8 cellular contexts compared by ENCODE assay signal in genomic region chr19:2719910-2720776, GRCh38. TPM values are rescaled to one million over a fixed set of nuclear protein-coding genes. Genes with fewer than 3 reads are reported as not detected.
DNase-seq lines count a peak whose midpoint lies in the region; ATAC-seq and TF ChIP-seq lines count a peak whose summit lies in the region.

No MANE protein-coding gene starts in this region.

- H3K9me3 ChIP-seq in IMR-90 (ENCODE audit: control insufficient read depth, insufficient read depth, low read length) (peaks cover 7% of the 10 kb centered on the region), endodermal cell (ENCODE audit: control insufficient read depth, low read length) (peaks cover 6% of the 10 kb centered on the region), PC-9 (ENCODE audit: insufficient read depth, low read depth) (no peaks in the 10 kb centered on the region)

- H3K4me3 ChIP-seq in IMR-90 (ENCODE audit: insufficient read depth, low read depth, low read length) (peak overlapping the region; percentile 52), endodermal cell (ENCODE audit: low read length) (peak overlapping the region; percentile 49), PC-9 (no peak overlapping the region)

- H2BK120ac ChIP-seq in IMR-90 (ENCODE audit: low read depth, low read length), result no peak overlapping the region

- no peak overlapping the region for H2BK20ac ChIP-seq in IMR-90 (ENCODE audit: low read depth, low read length)

- peaks cover 7% of the 10 kb centered on the region; the same call in 1 of the 2 replicates for H3K9me1 ChIP-seq in IMR-90 (ENCODE audit: insufficient read depth, low read length)

- DNase-seq in Ammon's horn (ENCODE audit: low spot score) (peak; percentile 68), IMR-90 (peak; percentile 40), endodermal cell (peak; percentile 87), T1000 (lab: John Stamatoyannopoulos, UW) (no peak), NCI-H1048 (lab: John Stamatoyannopoulos, UW) (no peak), PC-9 (no peak)
- no peak for DNase-seq in central memory CD4-positive, alpha-beta T cell

- peak overlapping the region; percentile 19 for H2AK9ac ChIP-seq in IMR-90 (replicated peaks; ENCODE audit: low read depth, low read length, poor library complexity)

- peaks cover 9% of the 10 kb centered on the region for H3K9me3 Mint-ChIP-seq in endodermal cell
- H3K9me3 Mint-ChIP-seq in nephron, result peaks cover 8% of the 10 kb centered on the region

- no peak overlapping the region for H3K9ac ChIP-seq in IMR-90 (ENCODE audit: low read depth, low read length)
- H3K9ac ChIP-seq in endodermal cell (ENCODE audit: extremely low read depth, low read length, poor library complexity, severe bottlenecking), result peak overlapping the region; percentile 11

- POLR2A ChIA-PET in IMR-90 (lab: Charles Lee; ENCODE audit: unreplicated experiment), result interaction anchor here (0.6 kb wide), 1 partner anchor 18 kb away, joined by 13 read pairs; the partner anchor contains the start of gene GNG7
- POLR2A ChIA-PET in PC-9 (lab: Charles Lee; ENCODE audit: unreplicated experiment), result no interaction called here

- TF ChIP-seq RAD21 in IMR-90 (IDR thresholded peaks at IDR 0.05; ENCODE audit: low read length), result no peak

- H4K20me1 ChIP-seq in IMR-90 (ENCODE audit: insufficient read depth, low read length) (no peaks in the 10 kb centered on the region; the same call in 1 of the 2 replicates), PC-9 (ENCODE audit: insufficient read depth) (no peaks in the 10 kb centered on the region)

- H3K56ac ChIP-seq in IMR-90 (ENCODE audit: extremely low read depth, insufficient read depth, low read length), result no peak overlapping the region

- H2AFZ ChIP-seq in IMR-90 (replicated peaks; ENCODE audit: low read length, poor library complexity) (peak overlapping the region; percentile 77), PC-9 (no peak overlapping the region)

- H3K36me3 Mint-ChIP-seq in endodermal cell (ENCODE audit: low read depth), result peaks cover 11% of the 10 kb centered on the region
- H3K36me3 Mint-ChIP-seq in nephron (ENCODE audit: low read depth), result no peaks in the 10 kb centered on the region

- 16% methylated on average over 4 of the region's 37 CpGs; no CpG with 5 or more reads in 1 of the 2 experiments for WGBS in IMR-90 (ENCODE audit: extremely low coverage in 2 of 2, insufficient read length in 1 of 2), 2 experiments
- WGBS in endodermal cell (ENCODE audit: insufficient coverage in 1 of 2, insufficient read length in 1 of 2), 2 experiments, result 17 to 18% methylated on average over 14 to 37 of the region's 37 CpGs

- H3K27me3 ChIP-seq in IMR-90 (ENCODE audit: control insufficient read depth, insufficient read depth, low read length) (no peaks in the 10 kb centered on the region; the same call in 1 of the 2 replicates), endodermal cell (ENCODE audit: control insufficient read depth, insufficient read depth, low read length, poor library complexity, severe bottlenecking) (peaks cover 10% of the 10 kb centered on the region), PC-9 (ENCODE audit: insufficient read depth, low read depth) (peaks cover 35% of the 10 kb centered on the region)

- H3K79me2 ChIP-seq in PC-9 (ENCODE audit: low read depth), result no peaks in the 10 kb centered on the region

- peaks cover 4% of the 10 kb centered on the region for H3K4me1 Mint-ChIP-seq in endodermal cell
- H3K4me1 Mint-ChIP-seq in nephron, result peaks cover 9% of the 10 kb centered on the region

- H3K27me3 Mint-ChIP-seq in endodermal cell (ENCODE audit: insufficient read depth), result peaks cover 15% of the 10 kb centered on the region
- H3K27me3 Mint-ChIP-seq in nephron (ENCODE audit: low read depth), result peaks cover 37% of the 10 kb centered on the region

- no TSS peak for BruUV-seq in IMR-90 (replicated peaks; lab: Mats Ljungman, UMichigan)
- BruUV-seq in PC-9 (replicated peaks; lab: Mats Ljungman, UMichigan), result no TSS peak

- H3K4me1 ChIP-seq in IMR-90 (ENCODE audit: control insufficient read depth, insufficient read depth, low read length) (peaks cover 17% of the 10 kb centered on the region), endodermal cell (ENCODE audit: control insufficient read depth, insufficient read depth, low read length) (no peaks in the 10 kb centered on the region), PC-9 (replicated peaks; ENCODE audit: insufficient read depth) (0 out of 2 replicates have a peak, but pooled peaks cover 7% of the 10 kb centered on the region)

- H3K27ac Mint-ChIP-seq in endodermal cell (no peak overlapping the region), nephron (no peak overlapping the region)

- H3K18ac ChIP-seq in IMR-90 (ENCODE audit: low read depth, low read length), result no peak overlapping the region

- CTCF ChIA-PET in IMR-90 (lab: Yijun Ruan, JAX) (no interaction called here), PC-9 (lab: Charles Lee) (no interaction called here)

- no peak for ATAC-seq in IMR-90 (ENCODE audit: low read depth)

- no peak overlapping the region for H3K27ac ChIP-seq in IMR-90 (ENCODE audit: insufficient read depth, low read length)
- H3K27ac ChIP-seq in endodermal cell (ENCODE audit: low read depth, low read length), result no peak overlapping the region
- H3K27ac ChIP-seq in PC-9, result no peak overlapping the region

- intact Hi-C loops in IMR-90 (cut with micrococcal nuclease), result no loop called here
- intact Hi-C loops in PC-9 (cut with micrococcal nuclease; ENCODE audit: unreplicated experiment), result no loop called here

- dilution Hi-C loops in IMR-90 (cut with HindIII; ENCODE audit: low sequenced_read_pairs, unreplicated experiment), result no loop called here

- no peak overlapping the region for H3K23ac ChIP-seq in IMR-90 (ENCODE audit: low read depth, low read length)

- peak overlapping the region; percentile 50 for H3K4me3 Mint-ChIP-seq in endodermal cell
- peak overlapping the region; percentile 79 to 88 (median 87) for H3K4me3 Mint-ChIP-seq in nephron

- no peak for TF ChIP-seq POLR2A in IMR-90 (IDR thresholded peaks at IDR 0.05; ENCODE audit: low read depth, low read length)

- no peaks in the 10 kb centered on the region for H3K9me2 ChIP-seq in PC-9 (ENCODE audit: insufficient read depth)

- H3K4me2 ChIP-seq in IMR-90 (ENCODE audit: low read depth, low read length) (peak overlapping the region; percentile 48), PC-9 (no peak overlapping the region)

- peaks cover 0 to 10% of the 10 kb centered on the region in 2 experiments; a peak in 2 of 4 replicates for H3K79me1 ChIP-seq in IMR-90 (ENCODE audit: low read depth in 1 of 2, low read length in 2 of 2)

- 0 out of 2 replicates have a peak overlapping the region, but pooled peaks have one; percentile 35 for H3K4ac ChIP-seq in IMR-90 (ENCODE audit: low read depth, low read length)

- H4K91ac ChIP-seq in IMR-90 (ENCODE audit: insufficient read depth, low read depth, low read length), result no peak overlapping the region

- no peak overlapping the region for H2BK15ac ChIP-seq in IMR-90 (ENCODE audit: low read depth, low read length)

- H3K36me3 ChIP-seq in IMR-90 (ENCODE audit: control insufficient read depth, insufficient read depth, low read length) (peaks cover 4% of the 10 kb centered on the region; the same call in 1 of the 2 replicates), endodermal cell (ENCODE audit: control insufficient read depth, insufficient read depth, low read length) (no peaks in the 10 kb centered on the region), PC-9 (ENCODE audit: low read depth) (no peaks in the 10 kb centered on the region)

- H3K14ac ChIP-seq in IMR-90 (replicated peaks; ENCODE audit: low read depth, low read length), result no peak overlapping the region

- no peak for TF ChIP-seq CTCF in IMR-90 (conservative IDR thresholded peaks at IDR 0.05; ENCODE audit: low read depth, low read length)
- TF ChIP-seq CTCF in endodermal cell (conservative IDR thresholded peaks at IDR 0.05), result peak; percentile 60
- no peak for TF ChIP-seq CTCF in nephron (IDR thresholded peaks at IDR 0.05; ENCODE audit: unreplicated experiment in 3 of 3)
- TF ChIP-seq CTCF in PC-9 (conservative IDR thresholded peaks at IDR 0.05), result no peak

- no peak overlapping the region for H2BK5ac ChIP-seq in IMR-90 (ENCODE audit: low read depth, low read length, poor library complexity, severe bottlenecking)

- H4K5ac ChIP-seq in IMR-90 (ENCODE audit: low read depth, low read length), result no peak overlapping the region

- H4K8ac ChIP-seq in IMR-90 (ENCODE audit: low read depth in 2 of 2, low read length in 2 of 2), result no peak overlapping the region

- peak overlapping the region; percentile 3; the same call in 1 of the 2 replicates for H2AK5ac ChIP-seq in IMR-90 (ENCODE audit: low read depth, low read length)

- no peaks in the 10 kb centered on the region for H3F3A ChIP-seq in PC-9 (ENCODE audit: insufficient read depth, low read depth)

- in situ Hi-C loops in IMR-90 (cut with MboI; ENCODE audit: low sequenced_read_pairs), result no loop called here

TF ChIP-seq in IMR-90, 13 proteins besides CTCF, POLR2A, EP300 and RAD21 (continues in another document):
- TF ChIP-seq MAFK (IDR thresholded peaks at IDR 0.05; ENCODE audit: low read depth, low read length), result 0 out of 2 replicates have a peak, but pooled peaks have one; percentile 8

RNA-seq across cellular contexts. Expression of gene DIRAS1, which starts 1.0 kb away (rescaled TPM):
- total RNA-seq in IMR-90 (2012; rRNA removed), result 1.4 and 2.5 TPM in 2 replicates
- polyA plus RNA-seq in IMR-90 (2012; rRNA removed), result 10.3 and 14.0 TPM in 2 replicates
- polyA plus RNA-seq in IMR-90 (2012; cell fraction: cytosol; rRNA removed), result 5.3 and 12.6 TPM in 2 replicates
- 9.8 and 18.4 TPM in 2 replicates for polyA plus RNA-seq in IMR-90 (2012; cell fraction: nucleus; rRNA removed; ENCODE audit: low replicate concordance)
- 1 to 10 TPM; 4.7 to 8.4 TPM for total RNA-seq in endodermal cell
- 10.9 TPM for polyA plus RNA-seq in endodermal cell (2013, experiment 1 of 2)
- 9.4 TPM for polyA plus RNA-seq in endodermal cell (2013, experiment 2 of 2)
- total RNA-seq in PC-9 (2021), result 0.57 and 1.0 TPM in 2 replicates

RNA-seq across cellular contexts. Expression of gene GNG7, which starts 17.6 kb away (rescaled TPM):
- total RNA-seq in IMR-90 (2012; rRNA removed) (under 0.01 TPM in 2 replicates), endodermal cell (10 to 100 TPM; 12.3 to 12.4 TPM), PC-9 (2021) (2.8 and 3.0 TPM in 2 replicates)
- polyA plus RNA-seq in IMR-90 (2012; rRNA removed), result 0.19 and 0.21 TPM in 2 replicates
- 0.29 and 0.43 TPM in 2 replicates for polyA plus RNA-seq in IMR-90 (2012; cell fraction: cytosol; rRNA removed)
- polyA plus RNA-seq in IMR-90 (2012; cell fraction: nucleus; rRNA removed; ENCODE audit: low replicate concordance), result 0.37 and 0.46 TPM in 2 replicates
- polyA plus RNA-seq in endodermal cell (2013, experiment 1 of 2), result 6.1 TPM
- polyA plus RNA-seq in endodermal cell (2013, experiment 2 of 2), result 6.1 TPM

RNA-seq across cellular contexts. Expression of gene SLC39A3, which starts 19.7 kb away (rescaled TPM):
- total RNA-seq in IMR-90 (2012; rRNA removed) (12.4 and 12.8 TPM in 2 replicates), endodermal cell (10 to 100 TPM; 25.3 to 28.6 TPM), PC-9 (2021) (21.6 and 25.3 TPM in 2 replicates)
- polyA plus RNA-seq in IMR-90 (2012; rRNA removed), result 38.2 and 45.1 TPM in 2 replicates
- 47.7 and 51.5 TPM in 2 replicates for polyA plus RNA-seq in IMR-90 (2012; cell fraction: cytosol; rRNA removed)
- polyA plus RNA-seq in IMR-90 (2012; cell fraction: nucleus; rRNA removed; ENCODE audit: low replicate concordance), result 12.3 and 24.3 TPM in 2 replicates
- 25.1 TPM for polyA plus RNA-seq in endodermal cell (2013, experiment 1 of 2)
- 22.5 TPM for polyA plus RNA-seq in endodermal cell (2013, experiment 2 of 2)

Comparison
In these comparisons a context has a peak if more than half of its experiments do, and no peak if none do; other contexts are left out.
1. DNase-seq: peak in Ammon's horn (single experiment), IMR-90 (single experiment) and endodermal cell (single experiment); none in T1000 (single experiment), NCI-H1048 (single experiment), PC-9 (0 of 2) and central memory CD4-positive, alpha-beta T cell (single experiment).